Comparison of ENCODE assay signal across 1 cellular context in the genomic region with DNA sequence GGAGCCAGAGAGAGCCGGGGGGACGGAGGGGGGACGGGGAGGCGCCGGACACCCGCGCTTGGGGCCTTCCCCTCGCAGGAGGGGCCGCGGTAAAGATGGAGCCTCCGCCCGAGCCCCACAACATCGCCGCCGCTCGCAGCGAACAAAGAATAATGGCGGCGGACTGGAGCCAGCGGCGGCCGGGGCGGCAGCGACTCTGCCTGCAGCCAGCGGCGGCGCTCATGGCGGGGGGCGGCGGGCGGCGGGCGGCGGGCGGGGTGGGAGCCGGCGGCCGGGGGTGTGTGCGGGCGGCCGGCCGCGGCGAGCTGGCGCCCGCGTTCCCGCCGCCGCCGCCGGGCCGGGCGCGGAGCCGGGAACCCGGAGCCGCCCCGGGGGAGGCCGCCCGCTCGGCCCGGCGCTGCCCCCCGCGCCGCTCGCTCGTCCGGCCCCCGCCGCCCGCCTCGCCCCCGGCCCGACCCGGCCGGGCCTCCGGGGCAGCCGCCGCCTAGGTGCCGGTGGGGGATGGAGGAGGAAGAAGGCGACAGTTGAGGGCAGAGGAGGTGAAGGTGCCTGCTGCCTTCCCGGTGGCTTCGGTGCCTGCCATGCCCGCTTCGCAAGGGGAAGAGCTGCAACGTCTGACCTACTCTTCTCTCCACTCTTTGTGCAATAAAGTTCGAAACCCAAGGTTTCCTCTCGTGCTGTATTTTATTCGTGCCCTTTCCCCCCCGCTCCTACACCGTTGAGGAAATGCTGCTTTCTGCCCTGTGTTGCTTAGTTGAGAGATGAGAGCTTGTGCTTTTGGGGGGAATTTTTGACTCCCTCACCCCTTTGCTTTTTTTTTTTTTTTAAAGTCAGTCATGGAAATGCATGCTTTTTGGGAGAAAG.
TF ChIP-seq lines count a peak whose summit lies in the region.

No MANE protein-coding gene starts in this region.

TF ChIP-seq in GM23338, 12 proteins besides CTCF, POLR2A, EP300 and RAD21 (continued from another document):
- TF ChIP-seq, protein P1, sequence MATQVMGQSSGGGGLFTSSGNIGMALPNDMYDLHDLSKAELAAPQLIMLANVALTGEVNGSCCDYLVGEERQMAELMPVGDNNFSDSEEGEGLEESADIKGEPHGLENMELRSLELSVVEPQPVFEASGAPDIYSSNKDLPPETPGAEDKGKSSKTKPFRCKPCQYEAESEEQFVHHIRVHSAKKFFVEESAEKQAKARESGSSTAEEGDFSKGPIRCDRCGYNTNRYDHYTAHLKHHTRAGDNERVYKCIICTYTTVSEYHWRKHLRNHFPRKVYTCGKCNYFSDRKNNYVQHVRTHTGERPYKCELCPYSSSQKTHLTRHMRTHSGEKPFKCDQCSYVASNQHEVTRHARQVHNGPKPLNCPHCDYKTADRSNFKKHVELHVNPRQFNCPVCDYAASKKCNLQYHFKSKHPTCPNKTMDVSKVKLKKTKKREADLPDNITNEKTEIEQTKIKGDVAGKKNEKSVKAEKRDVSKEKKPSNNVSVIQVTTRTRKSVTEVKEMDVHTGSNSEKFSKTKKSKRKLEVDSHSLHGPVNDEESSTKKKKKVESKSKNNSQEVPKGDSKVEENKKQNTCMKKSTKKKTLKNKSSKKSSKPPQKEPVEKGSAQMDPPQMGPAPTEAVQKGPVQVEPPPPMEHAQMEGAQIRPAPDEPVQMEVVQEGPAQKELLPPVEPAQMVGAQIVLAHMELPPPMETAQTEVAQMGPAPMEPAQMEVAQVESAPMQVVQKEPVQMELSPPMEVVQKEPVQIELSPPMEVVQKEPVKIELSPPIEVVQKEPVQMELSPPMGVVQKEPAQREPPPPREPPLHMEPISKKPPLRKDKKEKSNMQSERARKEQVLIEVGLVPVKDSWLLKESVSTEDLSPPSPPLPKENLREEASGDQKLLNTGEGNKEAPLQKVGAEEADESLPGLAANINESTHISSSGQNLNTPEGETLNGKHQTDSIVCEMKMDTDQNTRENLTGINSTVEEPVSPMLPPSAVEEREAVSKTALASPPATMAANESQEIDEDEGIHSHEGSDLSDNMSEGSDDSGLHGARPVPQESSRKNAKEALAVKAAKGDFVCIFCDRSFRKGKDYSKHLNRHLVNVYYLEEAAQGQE (IDR thresholded peaks at IDR 0.05; ENCODE audit: unreplicated experiment), result no peak
- TF ChIP-seq STAT1 (IDR thresholded peaks at IDR 0.05; ENCODE audit: unreplicated experiment), result no peak
- TF ChIP-seq, protein P2, sequence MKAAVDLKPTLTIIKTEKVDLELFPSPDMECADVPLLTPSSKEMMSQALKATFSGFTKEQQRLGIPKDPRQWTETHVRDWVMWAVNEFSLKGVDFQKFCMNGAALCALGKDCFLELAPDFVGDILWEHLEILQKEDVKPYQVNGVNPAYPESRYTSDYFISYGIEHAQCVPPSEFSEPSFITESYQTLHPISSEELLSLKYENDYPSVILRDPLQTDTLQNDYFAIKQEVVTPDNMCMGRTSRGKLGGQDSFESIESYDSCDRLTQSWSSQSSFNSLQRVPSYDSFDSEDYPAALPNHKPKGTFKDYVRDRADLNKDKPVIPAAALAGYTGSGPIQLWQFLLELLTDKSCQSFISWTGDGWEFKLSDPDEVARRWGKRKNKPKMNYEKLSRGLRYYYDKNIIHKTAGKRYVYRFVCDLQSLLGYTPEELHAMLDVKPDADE (IDR thresholded peaks at IDR 0.05), result no peak
